Comparison of ENCODE assay signal across 24 cellular contexts in the genomic region with DNA sequence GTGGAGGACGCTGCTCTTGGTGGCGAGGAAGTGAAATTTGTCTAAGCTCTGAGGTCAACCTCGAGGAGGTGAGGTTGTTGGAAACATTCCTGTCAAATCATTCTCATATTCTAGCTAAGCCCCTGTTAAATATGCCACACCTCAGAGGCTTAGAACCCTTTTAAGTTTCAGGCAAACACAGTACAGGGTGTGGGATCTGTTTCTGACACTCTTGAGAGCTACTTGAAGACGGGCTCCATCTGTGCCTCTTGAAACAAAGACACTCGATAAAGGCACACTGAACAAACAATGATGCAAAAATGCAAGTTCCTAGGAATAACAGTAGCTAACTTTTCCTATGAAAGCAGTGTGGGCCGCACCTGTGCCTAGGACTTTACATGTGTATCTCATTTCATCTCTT.
DNase-seq lines count a peak whose midpoint lies in the region; ATAC-seq lines count a peak whose summit lies in the region.
"Had no signal": no experiment of that assay in that cellular context is flagged by ENCODE, and none has a peak within 500 bp of the region (broad histone marks: within the 10 kb centered on the region; RNA-seq: fewer than 3 reads in every experiment).

No MANE protein-coding gene starts in this region.

- DNase-seq in activated CD4-positive, alpha-beta T cell treated with anti-CD3 and anti-CD28 coated beads, Interleukin-2, amount 10 ng/mL, durations not matched to agents 24 days and 14 days = no peak
- DNase-seq in activated CD4-positive, alpha-beta T cell treated with anti-CD3 and anti-CD28 coated beads, Interleukin-2, amount 50 U/mL, for 4 hours = no peak
- DNase-seq in memory B cell (ENCODE audit: low spot score in 2 of 2) (no peak), cerebellar nuclear complex (lab: John Stamatoyannopoulos, UW) (no peak), NCI-H1694 (lab: John Stamatoyannopoulos, UW) (no peak)
- DNase-seq in activated CD4-positive, CD25-positive, alpha-beta regulatory T cell (lab: John Stamatoyannopoulos, UW) = no peak
- DNase-seq: activated CD4-positive, alpha-beta T cell treated with anti-CD3 and anti-CD28 coated beads for 4 hours; activated gamma-delta T cell treated with Interleukin-2 at 50 U/mL for 16 hours; AML-193; CD4-positive, alpha-beta T cell; central memory CD4-positive, alpha-beta T cell; hippocampal formation; NCI-H146; NCI-H2107; NK-92 treated with Interleukin-12 subunit alpha and Interleukin-12 subunit beta, amount 100 ng/mL, for 24 hours; pancreas; retina; SHP77 had no signal

- intact Hi-C loops in activated CD4-positive, alpha-beta T cell treated with anti-CD3 and anti-CD28 coated beads, Interleukin-2, amount 10 ng/mL, durations not matched to agents 24 days and 14 days (cut with micrococcal nuclease) = no loop called here

- peaks cover 2% of the 10 kb centered on the region for H3K36me3 Mint-ChIP-seq in activated CD4-positive, alpha-beta T cell treated with anti-CD3 and anti-CD28 coated beads, Interleukin-2, amount 10 ng/mL, durations not matched to agents 24 days and 14 days (ENCODE audit: low read depth)
- peaks cover 24% of the 10 kb centered on the region for H3K36me3 Mint-ChIP-seq in memory B cell

- no peak overlapping the region for H3K4me3 Mint-ChIP-seq in activated CD4-positive, alpha-beta T cell treated with anti-CD3 and anti-CD28 coated beads, Interleukin-2, amount 10 ng/mL, durations not matched to agents 24 days and 14 days
- H3K4me3 Mint-ChIP-seq in memory B cell = no peak overlapping the region
- H3K4me3 Mint-ChIP-seq: CD4-positive, alpha-beta T cell; stimulated activated naive CD8-positive, alpha-beta T cell treated with anti-CD3 and anti-CD28 coated beads, Interleukin-15, Interleukin-2, amounts not matched to agents 100 ng/mL and 50 ng/mL, for 24 hours; T-helper 2 cell treated with Interferon-gamma antibody and Interleukin-4, amounts not matched to agents 5 μg/mL and 100 μg/mL, for 36 hours had no signal

- H3K27ac ChIP-seq in angular gyrus (ENCODE audit: low read depth, low read length) = peak overlapping the region; percentile 16
- H3K27ac ChIP-seq: pancreas, vagina had no signal

- peaks cover 32% of the 10 kb centered on the region for H3K4me1 Mint-ChIP-seq in activated CD4-positive, alpha-beta T cell treated with anti-CD3 and anti-CD28 coated beads, Interleukin-2, amount 10 ng/mL, durations not matched to agents 24 days and 14 days
- peaks cover 32% of the 10 kb centered on the region for H3K4me1 Mint-ChIP-seq in memory B cell

- ATAC-seq in memory B cell (ENCODE audit: low read depth) (no peak), GM19467 (IDR thresholded peaks at IDR 0.05; ENCODE audit: unreplicated experiment) (no peak)
- ATAC-seq: pancreas had no signal

- H3K27me3 Mint-ChIP-seq in activated CD4-positive, alpha-beta T cell treated with anti-CD3 and anti-CD28 coated beads, Interleukin-2, amount 10 ng/mL, durations not matched to agents 24 days and 14 days = no peaks in the 10 kb centered on the region
- no peaks in the 10 kb centered on the region for H3K27me3 Mint-ChIP-seq in memory B cell
- H3K27me3 Mint-ChIP-seq: CD4-positive, alpha-beta T cell; stimulated activated naive CD8-positive, alpha-beta T cell treated with anti-CD3 and anti-CD28 coated beads, Interleukin-15, Interleukin-2, amounts not matched to agents 100 ng/mL and 50 ng/mL, for 24 hours had no signal

- H3K9me3 Mint-ChIP-seq in activated CD4-positive, alpha-beta T cell treated with anti-CD3 and anti-CD28 coated beads, Interleukin-2, amount 10 ng/mL, durations not matched to agents 24 days and 14 days = no peaks in the 10 kb centered on the region
- no peaks in the 10 kb centered on the region for H3K9me3 Mint-ChIP-seq in memory B cell
- H3K9me3 Mint-ChIP-seq: CD4-positive, alpha-beta T cell; HFFc6 had no signal

- H3K27ac Mint-ChIP-seq in activated CD4-positive, alpha-beta T cell treated with anti-CD3 and anti-CD28 coated beads, Interleukin-2, amount 10 ng/mL, durations not matched to agents 24 days and 14 days = peak overlapping the region; percentile 22
- peak overlapping the region; percentile 22 for H3K27ac Mint-ChIP-seq in memory B cell
- H3K27ac Mint-ChIP-seq: CD4-positive, alpha-beta T cell; stimulated activated naive CD8-positive, alpha-beta T cell treated with anti-CD3 and anti-CD28 coated beads, Interleukin-15, Interleukin-2, amounts not matched to agents 100 ng/mL and 50 ng/mL, for 24 hours; T-helper 2 cell treated with Interferon-gamma antibody and Interleukin-4, amounts not matched to agents 5 μg/mL and 100 μg/mL, for 36 hours had no signal
